ENCODE assay signal across 1 cellular context in the genomic region with DNA sequence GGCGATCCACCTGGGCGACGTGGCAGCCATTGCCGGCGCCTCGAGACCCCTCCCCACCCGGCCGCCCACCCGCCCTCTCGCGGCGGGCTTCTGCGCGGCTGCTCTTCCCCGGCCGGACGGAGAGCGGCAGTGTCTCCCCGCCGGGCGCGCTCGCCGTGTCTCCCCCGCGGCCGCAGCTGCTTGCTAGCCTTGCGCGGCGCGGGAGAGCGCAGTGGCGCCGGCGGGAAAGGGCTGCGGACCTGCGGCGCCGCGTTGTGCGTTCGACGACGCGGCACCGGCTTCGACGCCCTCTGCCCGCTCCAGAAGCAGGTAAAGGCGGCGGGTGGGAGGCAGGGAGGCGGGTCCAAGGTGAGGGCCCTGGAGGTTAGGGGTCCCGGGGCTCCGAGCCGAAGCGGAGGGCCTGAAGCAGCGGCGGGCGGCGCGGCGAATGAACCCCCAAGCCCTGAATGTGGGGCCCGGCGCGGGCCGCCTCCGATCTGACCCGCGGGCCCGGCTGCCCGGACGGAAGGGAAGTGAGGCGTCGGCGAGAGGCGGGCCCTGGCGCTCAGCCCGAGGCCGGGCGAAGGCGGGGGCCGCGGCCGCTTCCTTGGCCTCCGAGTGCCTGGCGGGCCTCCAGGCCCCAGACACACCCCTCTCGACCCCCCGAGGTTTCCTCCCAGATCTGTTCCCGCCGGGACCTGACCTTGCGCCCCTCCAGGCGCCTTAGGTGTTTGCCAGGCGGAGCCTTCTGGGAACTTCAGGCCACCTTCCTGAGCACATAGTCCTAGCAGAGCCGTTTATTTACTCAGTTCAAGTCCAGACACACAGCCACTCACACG.
TF ChIP-seq lines count a peak whose summit lies in the region.

A gene (plus strand): TSS at position 129 of the 818 bp plus-strand sequence. CDS start 40,491 bp downstream, outside the sequence.

TF ChIP-seq in HCT116, 20 proteins besides CTCF, POLR2A, EP300 and RAD21 (continued from another document):
- TF ChIP-seq, protein P1, sequence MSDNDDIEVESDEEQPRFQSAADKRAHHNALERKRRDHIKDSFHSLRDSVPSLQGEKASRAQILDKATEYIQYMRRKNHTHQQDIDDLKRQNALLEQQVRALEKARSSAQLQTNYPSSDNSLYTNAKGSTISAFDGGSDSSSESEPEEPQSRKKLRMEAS (IDR thresholded peaks at IDR 0.05), result peak; percentile 80
TF ChIP-seq in HCT116: peak in this region for 5.
